In the genomic region with DNA sequence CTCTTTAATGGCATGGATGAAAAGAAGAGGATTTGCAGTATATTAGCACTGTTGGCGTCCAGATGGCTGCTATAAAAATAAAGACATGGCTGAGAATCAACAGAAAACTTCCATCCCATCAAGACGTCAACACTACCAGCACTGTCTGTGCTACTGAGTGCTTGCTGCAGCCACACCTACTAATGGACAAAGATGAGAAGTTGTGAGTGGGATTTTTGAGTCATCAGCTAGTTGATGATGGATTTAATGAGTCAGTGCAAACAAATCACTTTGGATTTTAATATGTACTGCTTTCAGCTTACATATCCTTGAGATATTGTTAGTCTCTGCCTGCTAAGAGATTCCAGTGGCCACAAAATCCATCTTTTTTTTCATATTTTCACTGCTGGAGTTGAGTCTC, we compare ENCODE assay signal across 14 cellular contexts.
DNase-seq lines count a peak whose midpoint lies in the region; ATAC-seq, FAIRE-seq and TF ChIP-seq lines count a peak whose summit lies in the region.
"Had no signal": no experiment of that assay in that cellular context is flagged by ENCODE, and none has a peak within 500 bp of the region (broad histone marks: within the 10 kb centered on the region; RNA-seq: fewer than 3 reads in every experiment).

No MANE protein-coding gene starts in this region.

- peak; percentile 51 for DNase-seq in EL
- peak; percentile 8 for DNase-seq in RCC 7860 (ENCODE audit: low spot score)
- DNase-seq in fibroblast of gingiva (ENCODE audit: low read depth): peak; percentile 52
- DNase-seq in osteoblast (ENCODE audit: insufficient read length, low spot score, missing footprints): peak; percentile 72
- DNase-seq in activated CD4-positive, alpha-beta memory T cell treated with anti-CD3 and anti-CD28 coated beads, Interleukin-2, amount 10 ng/mL, durations not matched to agents 7 days and 5 days: no peak
- no peak for DNase-seq in stimulated activated naive B cell treated with anti-CD40 and anti-IgM and Interleukin-4, amounts not matched to agents 10 μg/mL and 1 μg/mL and 100 μg/mL, for 72 hours
- DNase-seq in activated CD8-positive, alpha-beta memory T cell treated with anti-CD3 and anti-CD28 coated beads, Interleukin-2, amount 50 U/mL, for 4 hours: no peak
- DNase-seq: CD4-positive, alpha-beta memory T cell; NCI-H1694; NK-92 treated with Interleukin-12 subunit alpha and Interleukin-12 subunit beta, amount 100 ng/mL, for 24 hours; stimulated activated CD8-positive, alpha-beta memory T cell treated with anti-CD3 and anti-CD28 coated beads, Interleukin-4, amount 100 ng/mL, for 48 hours had no signal

- no peak overlapping the region for H3K27ac Mint-ChIP-seq in activated CD4-positive, alpha-beta memory T cell treated with anti-CD3 and anti-CD28 coated beads, Interleukin-2, amount 10 ng/mL, durations not matched to agents 7 days and 5 days
- H3K27ac Mint-ChIP-seq in stimulated activated naive B cell treated with anti-CD40 and anti-IgM and Interleukin-4, amounts not matched to agents 10 μg/mL and 1 μg/mL and 100 μg/mL, for 72 hours: no peak overlapping the region
- H3K27ac Mint-ChIP-seq: activated naive CD8-positive, alpha-beta T cell; CD4-positive, alpha-beta memory T cell had no signal

- no peak for FAIRE-seq in RCC 7860 (lab: Jason Lieb, UNC)
- FAIRE-seq: HepG2 had no signal

- H3K27me3 ChIP-seq in osteoblast (ENCODE audit: insufficient read depth, low read length): no peaks in the 10 kb centered on the region

- H3K9me3 ChIP-seq in osteoblast (ENCODE audit: low read depth, low read length): no peaks in the 10 kb centered on the region

- no peaks in the 10 kb centered on the region for H4K20me1 ChIP-seq in osteoblast (ENCODE audit: insufficient read depth, low read length)

- H3K4me1 Mint-ChIP-seq in activated CD4-positive, alpha-beta memory T cell treated with anti-CD3 and anti-CD28 coated beads, Interleukin-2, amount 10 ng/mL, durations not matched to agents 7 days and 5 days: no peaks in the 10 kb centered on the region
- peaks cover 0 to under 1% of the 10 kb centered on the region in 2 donors for H3K4me1 Mint-ChIP-seq in stimulated activated naive B cell treated with anti-CD40 and anti-IgM and Interleukin-4, amounts not matched to agents 10 μg/mL and 1 μg/mL and 100 μg/mL, for 72 hours
- H3K4me1 Mint-ChIP-seq: CD4-positive, alpha-beta memory T cell had no signal

- no peak for ATAC-seq in HG03139 (IDR thresholded peaks at IDR 0.05; ENCODE audit: unreplicated experiment)
- no peak for ATAC-seq in stimulated activated naive B cell treated with anti-CD40 and anti-IgM and Interleukin-4, amounts not matched to agents 10 μg/mL and 1 μg/mL and 100 μg/mL, for 72 hours (replicated peaks)
- ATAC-seq: HepG2 had no signal

- TF ChIP-seq CTCF in osteoblast (IDR thresholded peaks at IDR 0.05; ENCODE audit: extremely low read depth, low read depth, low read length): no peak

- H3K4me3 Mint-ChIP-seq in activated CD4-positive, alpha-beta memory T cell treated with anti-CD3 and anti-CD28 coated beads, Interleukin-2, amount 10 ng/mL, durations not matched to agents 7 days and 5 days: no peak overlapping the region
- no peak overlapping the region for H3K4me3 Mint-ChIP-seq in stimulated activated naive B cell treated with anti-CD40 and anti-IgM and Interleukin-4, amounts not matched to agents 10 μg/mL and 1 μg/mL and 100 μg/mL, for 72 hours
- H3K4me3 Mint-ChIP-seq: activated naive CD8-positive, alpha-beta T cell; CD4-positive, alpha-beta memory T cell had no signal

- peaks cover 55% of the 10 kb centered on the region for H3K4me1 ChIP-seq in osteoblast (ENCODE audit: insufficient read depth, low read length)

- no peak overlapping the region for H3K4me3 ChIP-seq in osteoblast (ENCODE audit: insufficient read depth, low read length)

- H3K27ac ChIP-seq in osteoblast (ENCODE audit: low read depth, low read length): peak overlapping the region; percentile 92

- H3K36me3 Mint-ChIP-seq in activated CD4-positive, alpha-beta memory T cell treated with anti-CD3 and anti-CD28 coated beads, Interleukin-2, amount 10 ng/mL, durations not matched to agents 7 days and 5 days (ENCODE audit: low read depth): no peaks in the 10 kb centered on the region
- no peaks in the 10 kb centered on the region for H3K36me3 Mint-ChIP-seq in stimulated activated naive B cell treated with anti-CD40 and anti-IgM and Interleukin-4, amounts not matched to agents 10 μg/mL and 1 μg/mL and 100 μg/mL, for 72 hours
- H3K36me3 Mint-ChIP-seq: activated naive CD8-positive, alpha-beta T cell; CD4-positive, alpha-beta memory T cell had no signal

- no peak overlapping the region for H2AFZ ChIP-seq in osteoblast (ENCODE audit: low read length)

- H3K9me3 Mint-ChIP-seq in activated CD4-positive, alpha-beta memory T cell treated with anti-CD3 and anti-CD28 coated beads, Interleukin-2, amount 10 ng/mL, durations not matched to agents 7 days and 5 days: peaks cover 12% of the 10 kb centered on the region
- H3K9me3 Mint-ChIP-seq in stimulated activated naive B cell treated with anti-CD40 and anti-IgM and Interleukin-4, amounts not matched to agents 10 μg/mL and 1 μg/mL and 100 μg/mL, for 72 hours: no peaks in the 10 kb centered on the region

- no peaks in the 10 kb centered on the region for H3K79me2 ChIP-seq in osteoblast (ENCODE audit: insufficient read depth, low read length)

- H3K4me2 ChIP-seq in osteoblast (ENCODE audit: insufficient read depth, low read length): peak overlapping the region; percentile 4

- CTCF ChIA-PET in activated CD4-positive, alpha-beta memory T cell treated with anti-CD3 and anti-CD28 coated beads, Interleukin-2, amount 10 ng/mL, durations not matched to agents 7 days and 5 days (lab: Charles Lee): no interaction called here

- POLR2A ChIA-PET in activated CD4-positive, alpha-beta memory T cell treated with anti-CD3 and anti-CD28 coated beads, Interleukin-2, amount 10 ng/mL, durations not matched to agents 7 days and 5 days (lab: Charles Lee): no interaction called here

- no peaks in the 10 kb centered on the region for H3K36me3 ChIP-seq in osteoblast (ENCODE audit: insufficient read depth, low read length)

- no peaks in the 10 kb centered on the region for H3K27me3 Mint-ChIP-seq in activated CD4-positive, alpha-beta memory T cell treated with anti-CD3 and anti-CD28 coated beads, Interleukin-2, amount 10 ng/mL, durations not matched to agents 7 days and 5 days
- peaks cover 0 to 6% of the 10 kb centered on the region in 2 donors for H3K27me3 Mint-ChIP-seq in stimulated activated naive B cell treated with anti-CD40 and anti-IgM and Interleukin-4, amounts not matched to agents 10 μg/mL and 1 μg/mL and 100 μg/mL, for 72 hours
- H3K27me3 Mint-ChIP-seq: activated naive CD8-positive, alpha-beta T cell; CD4-positive, alpha-beta memory T cell had no signal

Comparison
In these comparisons a context has a peak if more than half of its experiments do, and no peak if none do; other contexts are left out.
1. DNase-seq: peak in EL (single experiment), RCC 7860 (single experiment), fibroblast of gingiva (single experiment) and osteoblast (single experiment); none in activated CD4-positive, alpha-beta memory T cell treated with anti-CD3 and anti-CD28 coated beads, Interleukin-2, amount 10 ng/mL, durations not matched to agents 7 days and 5 days (single experiment), stimulated activated naive B cell treated with anti-CD40 and anti-IgM and Interleukin-4, amounts not matched to agents 10 μg/mL and 1 μg/mL and 100 μg/mL, for 72 hours (single experiment) and activated CD8-positive, alpha-beta memory T cell treated with anti-CD3 and anti-CD28 coated beads, Interleukin-2, amount 50 U/mL, for 4 hours (single experiment).